Comparison of ENCODE assay signal across 35 cellular contexts in genomic region chr22:26916236-26916635, GRCh38.
"Had no signal": no experiment of that assay in that cellular context is flagged by ENCODE, and none has a peak within 500 bp of the region (broad histone marks: within the 10 kb centered on the region; RNA-seq: fewer than 3 reads in every experiment).

No MANE protein-coding gene starts in this region.

- ATAC-seq: activated CD8-positive, alpha-beta T cell treated with anti-CD3 and anti-CD28 coated beads for 36 hours; activated naive CD4-positive, alpha-beta T cell treated with anti-CD3 and anti-CD28 coated beads, Interleukin-2, amount 50 U/mL, for 72 hours; activated T-cell treated with anti-CD3 and anti-CD28 coated beads, Interleukin-2, amount 50 U/mL, for 4 hours; activated T-cell treated with anti-CD3 and anti-CD28 coated beads, Interleukin-2, amount 50 U/mL, for 72 hours; activated T-helper 17 cell treated with anti-CD3 and anti-CD28 coated beads, Interleukin-2, amount 50 U/mL, for 72 hours had no signal

- H3K4me3 ChIP-seq: adrenal gland, ascending aorta, breast epithelium, cardiac muscle cell had no signal

- H3K27me3 ChIP-seq: ascending aorta, brain microvascular endothelial cell, breast epithelium had no signal

- H3K4me1 ChIP-seq: adrenal gland, breast epithelium had no signal

- DNase-seq: activated B cell treated with CpG ODN at 0.5 μM for 24 hours; activated CD4-positive, alpha-beta memory T cell treated with anti-CD3 and anti-CD28 coated beads for 36 hours; activated CD4-positive, alpha-beta T cell treated with anti-CD3 and anti-CD28 coated beads for 4 hours; activated CD4-positive, alpha-beta T cell treated with anti-CD3 and anti-CD28 coated beads, Interleukin-2, amount 10 ng/mL, durations not matched to agents 24 days and 14 days; activated CD4-positive, alpha-beta T cell treated with anti-CD3 and anti-CD28 coated beads, Interleukin-2, amount 50 U/mL, for 1 hour; activated CD4-positive, alpha-beta T cell treated with anti-CD3 and anti-CD28 coated beads, Interleukin-2, amount 50 U/mL, for 4 hours; activated CD4-positive, CD25-positive, alpha-beta regulatory T cell treated with anti-CD3 and anti-CD28 coated beads, Interleukin-2, amount 50 U/mL, for 72 hours; activated CD8-positive, alpha-beta memory T cell treated with anti-CD3 and anti-CD28 coated beads, Interleukin-2, amount 50 U/mL, for 4 hours; activated CD8-positive, alpha-beta T cell treated with anti-CD3 and anti-CD28 coated beads for 36 hours; activated effector memory CD4-positive, alpha-beta T cell treated with anti-CD3 and anti-CD28 coated beads, Interleukin-2, amount 50 U/mL, for 16 hours; activated gamma-delta T cell treated with Interleukin-2 at 50 U/mL for 16 hours; activated naive CD4-positive, alpha-beta T cell; activated naive CD4-positive, alpha-beta T cell treated with anti-CD3 and anti-CD28 coated beads for 36 hours; activated naive CD4-positive, alpha-beta T cell treated with anti-CD3 and anti-CD28 coated beads, Interleukin-2, amount 50 U/mL, for 16 hours; activated naive CD8-positive, alpha-beta T cell treated with anti-CD3 and anti-CD28 coated beads for 36 hours; activated T-cell treated with anti-CD3 and anti-CD28 coated beads for 4 hours; activated T-cell treated with anti-CD3 and anti-CD28 coated beads, Interleukin-2, amount 50 U/mL, for 1 hour; activated T-cell treated with anti-CD3 and anti-CD28 coated beads, Interleukin-2, amount 50 U/mL, for 4 hours; activated T-cell treated with anti-CD3 and anti-CD28 coated beads, Interleukin-2, amount 50 U/mL, for 72 hours; adrenal gland; amygdala; anterior cingulate cortex; brain microvascular endothelial cell; caudate nucleus; cerebellar nuclear complex; T-helper 1 cell; T-helper 2 cell; T-helper 9 cell had no signal

- H3K27ac ChIP-seq: adrenal gland, ascending aorta, brain microvascular endothelial cell, breast epithelium, cardiac muscle cell, VCaP had no signal

- H3K36me3 ChIP-seq: adrenal gland, ascending aorta, brain microvascular endothelial cell, breast epithelium, cardiac muscle cell had no signal

- FAIRE-seq: TTC549 had no signal
